In the genomic region with DNA sequence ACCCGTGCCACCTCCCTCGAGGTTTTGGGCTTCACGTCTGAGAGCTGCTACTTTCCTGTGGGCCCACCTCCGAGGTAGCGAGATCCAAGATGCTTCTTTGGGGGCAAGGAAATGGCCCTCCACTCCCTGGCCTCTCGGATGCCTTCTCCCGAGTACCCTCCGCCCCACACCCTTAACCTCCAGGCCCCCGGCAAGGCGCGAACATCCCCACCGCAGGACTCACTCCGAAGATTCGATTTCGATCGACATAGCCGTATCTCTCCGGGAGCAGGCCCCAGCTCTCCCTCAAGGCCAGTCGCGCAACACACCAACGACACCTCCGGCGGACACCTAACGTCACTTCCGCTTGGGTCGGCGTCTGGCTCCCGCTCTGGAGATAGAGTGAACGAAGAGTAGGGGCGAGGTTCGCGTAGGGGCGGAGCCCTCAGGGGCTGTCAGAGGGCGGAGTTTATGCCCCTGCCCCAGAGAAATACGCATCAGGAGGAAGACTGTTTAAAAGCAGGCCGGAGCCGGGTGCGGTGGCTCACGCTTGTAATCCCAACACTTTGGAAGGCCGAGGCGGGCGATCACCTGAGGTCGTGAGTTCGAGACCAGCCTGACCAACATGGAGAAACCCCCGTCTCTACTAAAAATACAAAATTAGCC, we compare ENCODE assay signal across 8 cellular contexts. TPM values are rescaled to one million over a fixed set of nuclear protein-coding genes. Genes with fewer than 3 reads are reported as not detected.
DNase-seq lines count a peak whose midpoint lies in the region; ATAC-seq, FAIRE-seq and TF ChIP-seq lines count a peak whose summit lies in the region.

Gene SMU1, minus strand, starts transcription at position 315 of the 645 bp plus-strand sequence. Its CDS starts 66 bp downstream, at position 249.

- no peaks in the 10 kb centered on the region for H3K27me3 ChIP-seq in rectal smooth muscle tissue (ENCODE audit: control insufficient read depth, insufficient read depth, low read length)
- no peaks in the 10 kb centered on the region for H3K27me3 ChIP-seq in aorta (ENCODE audit: control insufficient read depth in 1 of 2, insufficient read depth in 2 of 2, low read length in 1 of 2)

- DNase-seq in GM18507 (ENCODE audit: extremely low spot score, insufficient read length, low read depth) (peak; percentile 93), NCI-H2029 treated with DMSO at 0.1 percent for 48 hours (lab: John Stamatoyannopoulos, UW) (peak; percentile 89), T-helper 9 cell (peak; percentile 89), astrocyte of the cerebellum (ENCODE audit: low read depth) (peak; percentile 93), hepatic stellate cell (ENCODE audit: low spot score) (peak; percentile 96), aorta (peak; percentile 99)

- no peaks in the 10 kb centered on the region for H3K9me3 ChIP-seq in aorta (ENCODE audit: control insufficient read depth, low read length)

- peak within 1 kb of the TSS; percentile 97 for H3K9ac ChIP-seq in rectal smooth muscle tissue (ENCODE audit: low read length)

- intact Hi-C loops in aorta (cut with DNase I), result loop anchor here in 1 of 2 donors (5.0 kb wide), 1 partner anchor 49 kb away; the partner anchor contains the start of gene DNAJA1

- peaks cover 4% of the 10 kb centered on the region for H3K4me1 ChIP-seq in rectal smooth muscle tissue (ENCODE audit: control insufficient read depth, insufficient read depth, low read length)
- H3K4me1 ChIP-seq in aorta (ENCODE audit: control insufficient read depth in 1 of 2, insufficient read depth in 2 of 2, low read length in 2 of 2), result no peaks in the 10 kb centered on the region

- H3K4me3 ChIP-seq in astrocyte of the cerebellum (ENCODE audit: low read depth, low read length), result peak within 1 kb of the TSS; percentile 82
- H3K4me3 ChIP-seq in rectal smooth muscle tissue (ENCODE audit: low read length), result peak within 1 kb of the TSS; percentile 66
- H3K4me3 ChIP-seq in aorta (ENCODE audit: low read length in 2 of 2), result peak within 1 kb of the TSS; percentile 39 to 70

- 0% methylated on average over 45 of the region's 45 CpGs for WGBS in aorta, 2 donors

- in situ Hi-C loops in astrocyte of the cerebellum (cut with HindIII; ENCODE audit: low sequenced_read_pairs), result loop anchor here (5.0 kb wide), 3 partner anchors 41 to 151 kb away; no protein-coding TSS in a partner anchor

- peak; percentile 97 for FAIRE-seq in GM18507 (lab: Jason Lieb, UNC)

- TF ChIP-seq CTCF in astrocyte of the cerebellum (IDR thresholded peaks at IDR 0.05; ENCODE audit: low read depth, low read length, missing control alignments), result no peak

- ATAC-seq in HG02981 (IDR thresholded peaks at IDR 0.05; ENCODE audit: unreplicated experiment) (peak; percentile 99), aorta (ENCODE audit: low FRiP score) (peak; percentile 98)

- H3K27ac ChIP-seq in rectal smooth muscle tissue (ENCODE audit: low read depth, low read length) (peak within 1 kb of the TSS; percentile 92), aorta (ENCODE audit: low read depth in 1 of 2, low read length in 2 of 2) (peak within 1 kb of the TSS; percentile 63 to 94)

- H3K36me3 ChIP-seq in rectal smooth muscle tissue (ENCODE audit: control insufficient read depth, insufficient read depth, low read length), result peaks cover 7% of the 10 kb centered on the region
- H3K36me3 ChIP-seq in aorta (ENCODE audit: control insufficient read depth in 1 of 2, insufficient read depth in 2 of 2, low read length in 1 of 2), result peaks cover 0 to 4% of the 10 kb centered on the region in 2 donors

RNA-seq across cellular contexts. Expression of gene SMU1, which starts in this region (rescaled TPM):
- 10 to 100 TPM; 15.8 to 18.7 TPM for total RNA-seq in aorta
- 1 to 10 TPM; 8.3 to 8.5 TPM for polyA plus RNA-seq in aorta

Comparison
In these comparisons a context has a peak if more than half of its experiments do, and no peak if none do; other contexts are left out.
1. Peak in every context shown above with its lines: DNase-seq, ATAC-seq, H3K4me3 ChIP-seq and H3K27ac ChIP-seq.